In genomic region chr3:109903100-109903499, GRCh38 we compare ENCODE assay signal across 14 cellular contexts.
"Had no signal": no experiment of that assay in that cellular context is flagged by ENCODE, and none has a peak within 500 bp of the region (broad histone marks: within the 10 kb centered on the region; RNA-seq: fewer than 3 reads in every experiment).

No MANE protein-coding gene starts in this region.

- H2AFZ ChIP-seq: parathyroid adenoma had no signal

- ATAC-seq: T-cell, WTC11 had no signal

- DNase-seq: activated CD4-positive, alpha-beta T cell treated with anti-CD3 and anti-CD28 coated beads, Interleukin-2, amount 10 ng/mL, durations not matched to agents 24 days and 14 days; activated naive CD4-positive, alpha-beta T cell treated with anti-CD3 and anti-CD28 coated beads, Interleukin-2, amount 10 ng/mL, durations not matched to agents 7 days and 5 days; central memory CD4-positive, alpha-beta T cell; effector memory CD4-positive, alpha-beta T cell; head of caudate nucleus; islet precursor cell; retina; stomach; T-cell had no signal

- H3K27ac ChIP-seq: coronary artery, parathyroid adenoma, skin epidermis, stomach, thoracic aorta had no signal

- H3K27me3 ChIP-seq: stomach had no signal

- H3K4me1 ChIP-seq: parathyroid adenoma had no signal

- H3K4me3 ChIP-seq: coronary artery, skin epidermis, stomach, thoracic aorta had no signal

- H3K36me3 ChIP-seq: stomach, thoracic aorta had no signal

- H3K9me3 ChIP-seq: thoracic aorta had no signal

- H3K9ac ChIP-seq: parathyroid adenoma had no signal

- H3K79me2 ChIP-seq: parathyroid adenoma had no signal
